ENCODE assay signal across 12 cellular contexts in the genomic region with DNA sequence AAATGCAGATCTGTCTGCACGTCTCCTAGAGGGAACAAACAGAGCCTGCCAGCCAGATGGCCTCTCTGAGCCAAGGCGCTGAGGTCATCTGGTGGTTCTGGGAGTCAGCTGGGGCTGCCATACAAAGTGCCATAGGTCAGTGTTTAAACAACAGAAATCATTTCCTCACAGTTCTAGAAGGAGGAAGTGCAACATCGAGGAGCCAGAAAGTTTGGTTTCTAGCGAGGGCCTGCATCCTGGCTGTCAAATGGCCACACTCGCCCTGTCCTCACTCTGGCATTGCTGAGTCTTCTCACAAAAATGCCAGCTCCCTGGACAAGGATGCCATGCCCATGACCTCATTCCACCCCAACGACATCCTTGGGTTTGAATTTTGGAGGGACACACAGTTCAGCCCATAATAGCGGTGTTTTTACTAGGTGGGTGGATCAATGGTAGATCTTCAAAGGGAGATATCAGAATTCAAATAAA. TPM values are rescaled to one million over a fixed set of nuclear protein-coding genes. Genes with fewer than 3 reads are reported as not detected.
DNase-seq lines count a peak whose midpoint lies in the region; ATAC-seq, FAIRE-seq and TF ChIP-seq lines count a peak whose summit lies in the region.
"Had no signal": no experiment of that assay in that cellular context is flagged by ENCODE, and none has a peak within 500 bp of the region (broad histone marks: within the 10 kb centered on the region; RNA-seq: fewer than 3 reads in every experiment).

No MANE protein-coding gene starts in this region.

- H3K4me3 ChIP-seq in left ventricle myocardium inferior (no peak overlapping the region), thoracic aorta (no peak overlapping the region), Karpas-422 (ENCODE audit: low read length) (no peak overlapping the region), kidney (ENCODE audit: low read length in 2 of 2) (no peak overlapping the region)
- H3K4me3 ChIP-seq: lower lobe of right lung had no signal

- H3K27me3 ChIP-seq in left ventricle myocardium inferior (ENCODE audit: low read depth) (peaks cover 5% of the 10 kb centered on the region), thoracic aorta (replicated peaks; ENCODE audit: insufficient read depth) (no peaks in the 10 kb centered on the region), Karpas-422 (ENCODE audit: low read length) (no peaks in the 10 kb centered on the region)

- H2AFZ ChIP-seq in Karpas-422 (ENCODE audit: low read length), result no peak overlapping the region

- no peak overlapping the region for H3K27ac Mint-ChIP-seq in effector memory CD8-positive, alpha-beta T cell
- H3K27ac Mint-ChIP-seq: activated naive CD8-positive, alpha-beta T cell had no signal

- no peaks in the 10 kb centered on the region for H4K20me1 ChIP-seq in Karpas-422 (ENCODE audit: insufficient read depth, low read depth, low read length)

- H3K27ac ChIP-seq in left ventricle myocardium inferior (replicated peaks), result peak overlapping the region; percentile 41
- peak overlapping the region; percentile 78 to 82 for H3K27ac ChIP-seq in thoracic aorta
- no peak overlapping the region for H3K27ac ChIP-seq in Karpas-422 (ENCODE audit: low read length)
- H3K27ac ChIP-seq in kidney (ENCODE audit: low read depth in 2 of 2, low read length in 2 of 2), result no peak overlapping the region
- H3K27ac ChIP-seq: lower lobe of right lung had no signal

- H3K9ac ChIP-seq in Karpas-422 (ENCODE audit: low read length) (no peak overlapping the region), kidney (ENCODE audit: low read length in 2 of 2) (no peak overlapping the region)

- FAIRE-seq in kidney (lab: Jason Lieb, UNC), result no peak
- FAIRE-seq: small intestine had no signal

- intact Hi-C loops in left ventricle myocardium inferior (cut with micrococcal nuclease), result no loop called here
- intact Hi-C loops in kidney (cut with DNase I), result no loop called here

- no peaks in the 10 kb centered on the region for H3K9me3 ChIP-seq in left ventricle myocardium inferior (replicated peaks)
- no peaks in the 10 kb centered on the region for H3K9me3 ChIP-seq in thoracic aorta
- H3K9me3 ChIP-seq in Karpas-422 (ENCODE audit: low read length), result no peaks in the 10 kb centered on the region
- no peaks in the 10 kb centered on the region for H3K9me3 ChIP-seq in kidney (ENCODE audit: control insufficient read depth in 1 of 2, low read length in 2 of 2)
- H3K9me3 ChIP-seq: lower lobe of right lung had no signal

- H3K4me3 Mint-ChIP-seq in effector memory CD8-positive, alpha-beta T cell, result no peak overlapping the region
- H3K4me3 Mint-ChIP-seq: activated naive CD8-positive, alpha-beta T cell had no signal

- H3K9me3 Mint-ChIP-seq in effector memory CD8-positive, alpha-beta T cell, result peaks cover 6 to 34% of the 10 kb centered on the region in 2 donors

- H3K27me3 Mint-ChIP-seq in effector memory CD8-positive, alpha-beta T cell, result peaks cover 6 to 9% of the 10 kb centered on the region in 2 donors

- TF ChIP-seq CTCF in left ventricle myocardium inferior (IDR thresholded peaks at IDR 0.05; ENCODE audit: borderline replicate concordance) (no peak), thoracic aorta (IDR thresholded peaks at IDR 0.05) (no peak), kidney (IDR thresholded peaks at IDR 0.05; ENCODE audit: borderline replicate concordance, extremely low read depth, insufficient read depth) (no peak)

- no peak overlapping the region for H3K4me2 ChIP-seq in Karpas-422 (ENCODE audit: low read depth, low read length, poor library complexity, severe bottlenecking)

- ATAC-seq in thoracic aorta (ENCODE audit: insufficient number of reproducible peaks, low FRiP score, low read depth), result peak; percentile 71
- ATAC-seq in effector memory CD8-positive, alpha-beta T cell (replicated peaks), result no peak

- no peaks in the 10 kb centered on the region for H3K36me3 Mint-ChIP-seq in effector memory CD8-positive, alpha-beta T cell (ENCODE audit: insufficient read depth)
- H3K36me3 Mint-ChIP-seq: activated naive CD8-positive, alpha-beta T cell had no signal

- H3K36me3 ChIP-seq in left ventricle myocardium inferior (no peaks in the 10 kb centered on the region), thoracic aorta (no peaks in the 10 kb centered on the region), Karpas-422 (ENCODE audit: insufficient read depth, low read length) (no peaks in the 10 kb centered on the region), kidney (ENCODE audit: control insufficient read depth in 1 of 2, insufficient read depth in 2 of 2, low read length in 2 of 2) (no peaks in the 10 kb centered on the region)
- H3K36me3 ChIP-seq: lower lobe of right lung had no signal

- no peaks in the 10 kb centered on the region for H3K4me1 Mint-ChIP-seq in effector memory CD8-positive, alpha-beta T cell (ENCODE audit: low read depth in 2 of 2)

- H3K4me1 ChIP-seq in left ventricle myocardium inferior (peaks cover 17% of the 10 kb centered on the region), thoracic aorta (ENCODE audit: control insufficient read depth in 1 of 2, low read depth in 2 of 2) (peaks cover 7 to 24% of the 10 kb centered on the region in 2 donors), Karpas-422 (ENCODE audit: low read length) (no peaks in the 10 kb centered on the region), kidney (ENCODE audit: control insufficient read depth in 1 of 2, insufficient read depth in 1 of 2, low read depth in 1 of 2, low read length in 2 of 2) (no peaks in the 10 kb centered on the region)
- H3K4me1 ChIP-seq: lower lobe of right lung had no signal

- H3K79me2 ChIP-seq in Karpas-422 (ENCODE audit: low read length), result no peaks in the 10 kb centered on the region

- no peaks in the 10 kb centered on the region for H3K9me2 ChIP-seq in Karpas-422 (replicated peaks; ENCODE audit: insufficient read depth, low read length)

- DNase-seq in NCI-H82 (lab: John Stamatoyannopoulos, UW) (peak; percentile 47), NCI-H82 treated with DMSO at 0.1 percent for 48 hours (lab: John Stamatoyannopoulos, UW; ENCODE audit: unreplicated experiment) (no peak), SKM-1 treated with dmso at 0.1 percent for 144 hours (lab: John Stamatoyannopoulos, UW; ENCODE audit: unreplicated experiment) (peak; percentile 40), left ventricle myocardium inferior (peak; percentile 44), thoracic aorta (ENCODE audit: low spot score) (no peak), Karpas-422 (no peak), kidney (no peak)
- DNase-seq in effector memory CD8-positive, alpha-beta T cell, result no peak
- DNase-seq: activated CD4-positive, alpha-beta T cell treated with anti-CD3 and anti-CD28 coated beads, Interleukin-2, amount 50 U/mL, for 1 hour; lower lobe of right lung; small intestine had no signal

RNA-seq across cellular contexts. Expression of a gene that starts 59.6 kb away (rescaled TPM):
- total RNA-seq in left ventricle myocardium inferior, result not detected
- under 1 TPM in 1 of 2 donors, not detected in 1; 0.14 TPM for total RNA-seq in thoracic aorta
- total RNA-seq in Karpas-422 (2014; rRNA removed; shearing (Covaris generic); ENCODE audit: low replicate concordance), result not detected in 2 replicates
- not detected for total RNA-seq in kidney
- polyA plus RNA-seq in kidney (ENCODE audit: insufficient read depth, low read depth, low replicate concordance), result not detected
- total RNA-seq: lower lobe of right lung had no signal

Comparison
In these comparisons a context has a peak if more than half of its experiments do, and no peak if none do; other contexts are left out.
1. DNase-seq: peak in NCI-H82 (single experiment), SKM-1 treated with dmso at 0.1 percent for 144 hours (single experiment) and left ventricle myocardium inferior (single experiment); none in NCI-H82 treated with DMSO at 0.1 percent for 48 hours (single experiment), thoracic aorta (single experiment), Karpas-422 (single experiment), kidney (single experiment) and effector memory CD8-positive, alpha-beta T cell (0 of 3).
2. H3K27ac ChIP-seq: peak in left ventricle myocardium inferior (single experiment) and thoracic aorta (2 of 2); none in Karpas-422 (single experiment) and kidney (0 of 2).